Comparison of ENCODE assay signal across 19 cellular contexts in the genomic region with DNA sequence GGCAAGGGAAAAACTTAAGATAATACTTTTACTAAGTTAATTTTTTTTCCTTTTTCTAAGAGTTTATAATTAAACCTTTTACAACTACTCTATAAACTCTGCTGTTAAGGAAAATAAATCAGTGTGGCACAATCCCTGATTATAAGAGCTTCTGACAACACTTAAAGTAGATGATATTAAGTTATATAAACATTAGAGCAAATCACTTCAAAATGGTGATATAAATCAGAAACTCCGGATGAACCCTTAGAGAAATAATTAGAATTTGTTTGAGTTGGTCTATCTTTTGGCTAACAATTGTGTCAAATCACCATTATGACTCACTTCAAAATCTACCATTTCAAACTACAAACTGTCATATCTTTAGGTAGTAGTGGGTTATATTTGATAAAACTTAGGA.
DNase-seq lines count a peak whose midpoint lies in the region; ATAC-seq, FAIRE-seq and TF ChIP-seq lines count a peak whose summit lies in the region.
"Had no signal": no experiment of that assay in that cellular context is flagged by ENCODE, and none has a peak within 500 bp of the region (broad histone marks: within the 10 kb centered on the region; RNA-seq: fewer than 3 reads in every experiment).

No MANE protein-coding gene starts in this region.

- intact Hi-C loops in GM12878 (cut with micrococcal nuclease; ENCODE audit: unreplicated experiment) = loop anchor here (5.0 kb wide), 3 partner anchors 42 to 277 kb away; no protein-coding TSS in a partner anchor

- H3K79me2 ChIP-seq in KMS-11 (ENCODE audit: insufficient read depth, low read depth) (no peaks in the 10 kb centered on the region), GM12878 (ENCODE audit: control insufficient read depth, insufficient read depth, low read length) (peaks cover 2% of the 10 kb centered on the region)

- H2AFZ ChIP-seq in KMS-11 (ENCODE audit: low read depth) (no peak overlapping the region), GM12878 (ENCODE audit: control insufficient read depth, low read depth, low read length) (no peak overlapping the region)

- DNase-seq in EH (ENCODE audit: low read depth) = peak; percentile 18
- no peak for DNase-seq in GM12878 (ENCODE audit: low read depth, low spot score)
- DNase-seq in Peyer's patch = no peak
- DNase-seq in AG20443 (ENCODE audit: low spot score) = no peak
- DNase-seq in RPMI8226 = no peak
- DNase-seq: AML-193; BE2C; CD4-positive, alpha-beta T cell; CD8-positive, alpha-beta memory T cell; DMS 273 treated with DMSO at 0.1 percent for 48 hours; DMS79; GF-D8; GOT3 had no signal

- no peak overlapping the region for H3K9ac ChIP-seq in KMS-11
- H3K9ac ChIP-seq in GM12878 (ENCODE audit: control insufficient read depth, insufficient read depth, low read length) = no peak overlapping the region
- H3K9ac ChIP-seq: BLaER1 treated with 17β-estradiol and CSF1 and Interleukin-3, amounts not matched to agents 10 nM and 100 nM had no signal

- no peaks in the 10 kb centered on the region for H4K20me1 ChIP-seq in KMS-11 (ENCODE audit: insufficient read depth)
- H4K20me1 ChIP-seq in GM12878 (ENCODE audit: control insufficient read depth, insufficient read depth) = no peaks in the 10 kb centered on the region

- H3K9me3 ChIP-seq in GM12878 (replicated peaks; ENCODE audit: control insufficient read depth, insufficient read depth, low read length) (no peaks in the 10 kb centered on the region; the same call in 2 of the 3 replicates), Peyer's patch (no peaks in the 10 kb centered on the region)
- H3K9me3 ChIP-seq: BE2C; BLaER1 treated with 17β-estradiol and CSF1 and Interleukin-3, amounts not matched to agents 10 nM and 100 nM; HAP-1 had no signal

- TF ChIP-seq POLR2A in GM12878 (IDR thresholded peaks at IDR 0.05; ENCODE audit: low read depth, low read length) (no peak), Peyer's patch (IDR thresholded peaks at IDR 0.05) (no peak)

- POLR2A ChIA-PET in GM12878 (lab: Charles Lee) = no interaction called here

- H3K4me3 ChIP-seq in KMS-11 (IDR thresholded peaks at IDR 0.05; ENCODE audit: insufficient read depth, low read depth, low read length) = no peak overlapping the region
- no peak overlapping the region for H3K4me3 ChIP-seq in GM12878
- no peak overlapping the region for H3K4me3 ChIP-seq in Peyer's patch
- H3K4me3 ChIP-seq: BLaER1 treated with 17β-estradiol and CSF1 and Interleukin-3, amounts not matched to agents 10 nM and 100 nM; HAP-1 had no signal

- H3K4me2 ChIP-seq in KMS-11 (peak overlapping the region; percentile 53; the same call in 1 of the 2 replicates), GM12878 (ENCODE audit: control insufficient read depth, insufficient read depth) (no peak overlapping the region)

- no peak for FAIRE-seq in GM12878 (lab: Jason Lieb, UNC)
- FAIRE-seq: D721Med, GM12892, H54 had no signal

- no peak for TF ChIP-seq EP300 in GM12878 (IDR thresholded peaks at IDR 0.05; ENCODE audit: borderline replicate concordance in 1 of 2, control insufficient read depth in 1 of 2, low read depth in 2 of 2, low read length in 2 of 2)

- H3K36me3 ChIP-seq in KMS-11 (ENCODE audit: insufficient read depth) = no peaks in the 10 kb centered on the region
- peaks cover 0 to 18% of the 10 kb centered on the region in 2 experiments; a peak in 3 of 4 replicates for H3K36me3 ChIP-seq in GM12878 (ENCODE audit: control insufficient read depth in 2 of 2, insufficient read depth in 2 of 2, low read length in 1 of 2)
- peaks cover 0 to 26% (median 0%) of the 10 kb centered on the region in 3 donors for H3K36me3 ChIP-seq in Peyer's patch
- H3K36me3 ChIP-seq: BE2C had no signal

- BruUV-seq in GM12878 (replicated peaks; lab: Mats Ljungman, UMichigan) = no TSS peak

- ATAC-seq in GM12878 = no peak

- no peak for TF ChIP-seq RAD21 in GM12878 (IDR thresholded peaks at IDR 0.05; ENCODE audit: insufficient read depth, low read depth, low read length)

- CTCF ChIA-PET in GM12878 (lab: Yijun Ruan, JAX) = interaction anchor here (1.1 to 14.9 kb wide), 2 partner anchors 123 to 144 kb away, joined by 3 to 411 read pairs; no protein-coding TSS in a partner anchor

- in situ Hi-C loops in GM12878 (cut with MboI) = no loop called here

- H3K27ac ChIP-seq in KMS-11 = peak overlapping the region; percentile 71; the same call in 1 of the 2 replicates
- peak overlapping the region; percentile 27; the same call in 1 of the 2 replicates for H3K27ac ChIP-seq in GM12878 (ENCODE audit: control insufficient read depth, insufficient read depth)
- H3K27ac ChIP-seq in Peyer's patch = no peak overlapping the region
- H3K27ac ChIP-seq: BLaER1 treated with 17β-estradiol and CSF1 and Interleukin-3, amounts not matched to agents 10 nM and 100 nM had no signal

- 100% methylated on average over 1 of the region's 1 CpG for WGBS in GM12878 (ENCODE audit: insufficient coverage, insufficient replicate concordance, low lambda C conversion rate, missing lambda C conversion rate)

- H3K4me1 ChIP-seq in KMS-11 (ENCODE audit: low read depth, poor library complexity, severe bottlenecking) (peaks cover 58% of the 10 kb centered on the region), GM12878 (ENCODE audit: control insufficient read depth, insufficient read depth, low read length) (peaks cover 31% of the 10 kb centered on the region), Peyer's patch (no peaks in the 10 kb centered on the region)
- H3K4me1 ChIP-seq: BE2C had no signal

- SMC1A ChIA-PET in GM12878 (lab: Charles Lee; ENCODE audit: uncharacterized antibody, unreplicated experiment) = interaction anchor here (0.7 to 13.0 kb wide), 4 partner anchors 106 to 138 kb away, joined by 3 to 407 read pairs (median 6); no protein-coding TSS in a partner anchor

- H3K27me3 ChIP-seq in KMS-11 (ENCODE audit: insufficient read depth, low read depth) (no peaks in the 10 kb centered on the region), GM12878 (replicated peaks in 1 of 2; ENCODE audit: control insufficient read depth in 2 of 2, insufficient read depth in 2 of 2, low read length in 1 of 2) (no peaks in the 10 kb centered on the region), Peyer's patch (no peaks in the 10 kb centered on the region)
- H3K27me3 ChIP-seq: BE2C; BLaER1 treated with 17β-estradiol and CSF1 and Interleukin-3, amounts not matched to agents 10 nM and 100 nM had no signal

- TF ChIP-seq CTCF in KMS-11 (conservative IDR thresholded peaks at IDR 0.05; ENCODE audit: low read depth, low read length) (no peak), GM12878 (IDR thresholded peaks at IDR 0.05 in 2 of 3, conservative IDR thresholded peaks at IDR 0.05 in 1 of 3; ENCODE audit: control insufficient read depth in 2 of 3, extremely low read depth in 1 of 3, insufficient read depth in 1 of 3, low read depth in 3 of 3, low read length in 3 of 3) (no peak), Peyer's patch (IDR thresholded peaks at IDR 0.05) (no peak)

- RAD21 ChIA-PET in GM12878 (lab: Charles Lee; ENCODE audit: unreplicated experiment) = interaction anchor here (9.1 kb wide), 1 partner anchor 123 kb away, joined by 268 read pairs; no protein-coding TSS in a partner anchor

TF ChIP-seq in GM12878, 131 proteins besides CTCF, POLR2A, EP300 and RAD21:
- TF ChIP-seq, protein P1, sequence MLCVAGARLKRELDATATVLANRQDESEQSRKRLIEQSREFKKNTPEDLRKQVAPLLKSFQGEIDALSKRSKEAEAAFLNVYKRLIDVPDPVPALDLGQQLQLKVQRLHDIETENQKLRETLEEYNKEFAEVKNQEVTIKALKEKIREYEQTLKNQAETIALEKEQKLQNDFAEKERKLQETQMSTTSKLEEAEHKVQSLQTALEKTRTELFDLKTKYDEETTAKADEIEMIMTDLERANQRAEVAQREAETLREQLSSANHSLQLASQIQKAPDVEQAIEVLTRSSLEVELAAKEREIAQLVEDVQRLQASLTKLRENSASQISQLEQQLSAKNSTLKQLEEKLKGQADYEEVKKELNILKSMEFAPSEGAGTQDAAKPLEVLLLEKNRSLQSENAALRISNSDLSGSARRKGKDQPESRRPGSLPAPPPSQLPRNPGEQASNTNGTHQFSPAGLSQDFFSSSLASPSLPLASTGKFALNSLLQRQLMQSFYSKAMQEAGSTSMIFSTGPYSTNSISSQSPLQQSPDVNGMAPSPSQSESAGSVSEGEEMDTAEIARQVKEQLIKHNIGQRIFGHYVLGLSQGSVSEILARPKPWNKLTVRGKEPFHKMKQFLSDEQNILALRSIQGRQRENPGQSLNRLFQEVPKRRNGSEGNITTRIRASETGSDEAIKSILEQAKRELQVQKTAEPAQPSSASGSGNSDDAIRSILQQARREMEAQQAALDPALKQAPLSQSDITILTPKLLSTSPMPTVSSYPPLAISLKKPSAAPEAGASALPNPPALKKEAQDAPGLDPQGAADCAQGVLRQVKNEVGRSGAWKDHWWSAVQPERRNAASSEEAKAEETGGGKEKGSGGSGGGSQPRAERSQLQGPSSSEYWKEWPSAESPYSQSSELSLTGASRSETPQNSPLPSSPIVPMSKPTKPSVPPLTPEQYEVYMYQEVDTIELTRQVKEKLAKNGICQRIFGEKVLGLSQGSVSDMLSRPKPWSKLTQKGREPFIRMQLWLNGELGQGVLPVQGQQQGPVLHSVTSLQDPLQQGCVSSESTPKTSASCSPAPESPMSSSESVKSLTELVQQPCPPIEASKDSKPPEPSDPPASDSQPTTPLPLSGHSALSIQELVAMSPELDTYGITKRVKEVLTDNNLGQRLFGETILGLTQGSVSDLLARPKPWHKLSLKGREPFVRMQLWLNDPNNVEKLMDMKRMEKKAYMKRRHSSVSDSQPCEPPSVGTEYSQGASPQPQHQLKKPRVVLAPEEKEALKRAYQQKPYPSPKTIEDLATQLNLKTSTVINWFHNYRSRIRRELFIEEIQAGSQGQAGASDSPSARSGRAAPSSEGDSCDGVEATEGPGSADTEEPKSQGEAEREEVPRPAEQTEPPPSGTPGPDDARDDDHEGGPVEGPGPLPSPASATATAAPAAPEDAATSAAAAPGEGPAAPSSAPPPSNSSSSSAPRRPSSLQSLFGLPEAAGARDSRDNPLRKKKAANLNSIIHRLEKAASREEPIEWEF (IDR thresholded peaks at IDR 0.05; ENCODE audit: insufficient replicate concordance, low read depth, low read length) = no peak
- TF ChIP-seq PAX5 (IDR thresholded peaks at IDR 0.05; ENCODE audit: borderline replicate concordance, low read depth, low read length) = no peak

Comparison
In these comparisons a context has a peak if more than half of its experiments do, and no peak if none do; other contexts are left out.
1. H3K27ac ChIP-seq: peak in KMS-11 (single experiment) and GM12878 (single experiment); none in Peyer's patch (0 of 4).